ENCODE assay signal across 8 cellular contexts in genomic region chr19:18007939-18008673, GRCh38. TPM values are rescaled to one million over a fixed set of nuclear protein-coding genes. Genes with fewer than 3 reads are reported as not detected.
DNase-seq lines count a peak whose midpoint lies in the region; ATAC-seq, FAIRE-seq and TF ChIP-seq lines count a peak whose summit lies in the region.

Gene ARRDC2 (plus strand): TSS chr19:18008170. CDS start chr19:18008311, 141 bp downstream.

- no peak for TF ChIP-seq RAD21 in H1 (IDR thresholded peaks at IDR 0.05 in 1 of 2, conservative IDR thresholded peaks at IDR 0.05 in 1 of 2; ENCODE audit: low read depth in 2 of 2, low read length in 2 of 2)

- no peak within 1 kb of the TSS for H2BK12ac ChIP-seq in H1 (ENCODE audit: low read depth, low read length)

- no peak within 1 kb of the TSS for H3K14ac ChIP-seq in H1 (ENCODE audit: insufficient read length)

- no peak for TF ChIP-seq EP300 in H1 (IDR thresholded peaks at IDR 0.05; ENCODE audit: borderline replicate concordance in 1 of 2, low read depth in 2 of 2, low read length in 2 of 2)

- H3K36me3 ChIP-seq in DND-41 (ENCODE audit: insufficient read depth, low read length) (peaks cover 43% of the 10 kb centered on the region), H1 (ENCODE audit: control insufficient read depth in 2 of 4, insufficient read depth in 4 of 4, low read length in 3 of 4) (peaks cover 0 to 2% (median 0%) of the 10 kb centered on the region in 4 experiments; a peak in 1 of 8 replicates)

- peak within 1 kb of the TSS; percentile 34; the same call in 1 of the 2 replicates for H2BK20ac ChIP-seq in H1 (ENCODE audit: low read length)

- peak within 1 kb of the TSS; percentile 94 for H4K91ac ChIP-seq in H1 (replicated peaks; ENCODE audit: insufficient read length, low read length)

- peak in 1 of 2 experiments; percentile 63; a peak in 1 of 3 replicates for TF ChIP-seq POLR2A in H1 (IDR thresholded peaks at IDR 0.05; ENCODE audit: control extremely low read depth in 1 of 2, low read depth in 2 of 2, low read length in 2 of 2)

- H3K9me3 ChIP-seq in DND-41 (ENCODE audit: insufficient read depth, low read length, severe bottlenecking) (peaks cover 3% of the 10 kb centered on the region), H1 (ENCODE audit: insufficient read depth in 2 of 2, low read depth in 1 of 2, low read length in 1 of 2) (peaks cover 0 to 3% of the 10 kb centered on the region in 2 experiments; a peak in 1 of 4 replicates)

- H3K18ac ChIP-seq in H1 (ENCODE audit: extremely low read depth, low read length), result peak within 1 kb of the TSS; percentile 48; the same call in 1 of the 2 replicates

- H3K27me3 ChIP-seq in DND-41 (ENCODE audit: insufficient read depth, low read length, poor library complexity), result no peaks in the 10 kb centered on the region
- H3K27me3 ChIP-seq in H1 (replicated peaks in 1 of 4; ENCODE audit: control insufficient read depth in 3 of 4, extremely low read depth in 1 of 4, insufficient read depth in 3 of 4, low read length in 3 of 4), result no peaks in the 10 kb centered on the region

- TF ChIP-seq CTCF in DND-41 (IDR thresholded peaks at IDR 0.05; ENCODE audit: borderline replicate concordance, extremely low read depth, low read length, poor library complexity, severe bottlenecking) (no peak), H1 (IDR thresholded peaks at IDR 0.05; ENCODE audit: control extremely low read depth in 1 of 3, insufficient read depth in 1 of 3, low read depth in 1 of 3, low read length in 3 of 3) (no peak)

- H4K5ac ChIP-seq in H1 (ENCODE audit: insufficient read length, low read depth, low read length), result no peak within 1 kb of the TSS

- H3K4me2 ChIP-seq in DND-41 (ENCODE audit: insufficient read depth, low read length) (peak within 1 kb of the TSS; percentile 83), H1 (ENCODE audit: insufficient read depth in 1 of 2, low read depth in 2 of 2, low read length in 2 of 2) (peak within 1 kb of the TSS; percentile 57 to 100)

- peak within 1 kb of the TSS; percentile 78; the same call in 1 of the 2 replicates for H4K8ac ChIP-seq in H1 (ENCODE audit: extremely low read depth, insufficient read depth, low read length)

- peak within 1 kb of the TSS; percentile 65 for H3K9ac ChIP-seq in DND-41 (ENCODE audit: low read depth, low read length)
- peak within 1 kb of the TSS in 3 of 4 experiments; percentile 48 to 50 (median 50); a peak in 5 of 7 replicates for H3K9ac ChIP-seq in H1 (replicated peaks in 1 of 4; ENCODE audit: extremely low read depth in 1 of 4, low read depth in 3 of 4, low read length in 3 of 4)

- H3K4me3 Mint-ChIP-seq in activated CD8-positive, alpha-beta memory T cell treated with anti-CD3 and anti-CD28 coated beads, Interleukin-2, amount 10 ng/mL, durations not matched to agents 7 days and 5 days, result peak within 1 kb of the TSS; percentile 72
- peak within 1 kb of the TSS; percentile 88 for H3K4me3 Mint-ChIP-seq in memory B cell

- H3K56ac ChIP-seq in H1 (replicated peaks; ENCODE audit: insufficient read length, low read depth, low read length), result no peak within 1 kb of the TSS

- peaks cover 34% of the 10 kb centered on the region for H3K4me1 Mint-ChIP-seq in activated CD8-positive, alpha-beta memory T cell treated with anti-CD3 and anti-CD28 coated beads, Interleukin-2, amount 10 ng/mL, durations not matched to agents 7 days and 5 days
- peaks cover 17% of the 10 kb centered on the region for H3K4me1 Mint-ChIP-seq in memory B cell

- WGBS in H1 (ENCODE audit: extremely low coverage in 1 of 2, insufficient coverage in 1 of 2, insufficient read length in 1 of 2, insufficient replicate concordance in 2 of 2, low coverage in 1 of 2, low lambda C conversion rate in 2 of 2, missing lambda C conversion rate in 1 of 2), 2 experiments, result 22% methylated on average over 61 of the region's 91 CpGs; no CpG with 5 or more reads in 1 of the 2 experiments

- POLR2A ChIA-PET in H1 (lab: Charles Lee; ENCODE audit: partially characterized antibody), result interaction anchor here (0.7 to 2.0 kb wide), 13 partner anchors 11 to 156 kb away, joined by 3 to 5 read pairs (median 3); partner anchors contain the start of gene RPL18A

- CTCF ChIA-PET in activated CD8-positive, alpha-beta memory T cell treated with anti-CD3 and anti-CD28 coated beads, Interleukin-2, amount 10 ng/mL, durations not matched to agents 7 days and 5 days (lab: Charles Lee), result interaction anchor here (0.6 to 5.2 kb wide), 13 partner anchors 12 to 160 kb away, joined by 3 to 118 read pairs (median 5); partner anchors contain the start of genes IL12RB1 and MAST3
- CTCF ChIA-PET in H1 (lab: Charles Lee; ENCODE audit: partially characterized antibody), result interaction anchor here (0.5 to 3.3 kb wide), 18 partner anchors 10 to 193 kb away, joined by 3 to 34 read pairs (median 3); no protein-coding TSS in a partner anchor

- H3K79me2 ChIP-seq in DND-41 (ENCODE audit: insufficient read depth, low read length), result peaks cover 14% of the 10 kb centered on the region
- H3K79me2 ChIP-seq in H1 (ENCODE audit: control insufficient read depth in 1 of 2, insufficient read depth in 2 of 2, low read length in 2 of 2), result no peaks in the 10 kb centered on the region

- peaks cover 20% of the 10 kb centered on the region for H3K36me3 Mint-ChIP-seq in activated CD8-positive, alpha-beta memory T cell treated with anti-CD3 and anti-CD28 coated beads, Interleukin-2, amount 10 ng/mL, durations not matched to agents 7 days and 5 days
- H3K36me3 Mint-ChIP-seq in memory B cell, result peaks cover 13% of the 10 kb centered on the region

- H3K9me3 Mint-ChIP-seq in activated CD8-positive, alpha-beta memory T cell treated with anti-CD3 and anti-CD28 coated beads, Interleukin-2, amount 10 ng/mL, durations not matched to agents 7 days and 5 days (ENCODE audit: low read depth), result no peaks in the 10 kb centered on the region
- no peaks in the 10 kb centered on the region for H3K9me3 Mint-ChIP-seq in memory B cell

- H2AFZ ChIP-seq in DND-41 (ENCODE audit: low read depth, low read length) (peak within 1 kb of the TSS; percentile 78), H1 (ENCODE audit: low read length) (peak within 1 kb of the TSS; percentile 51; the same call in 1 of the 2 replicates)

- H3K4ac ChIP-seq in H1 (replicated peaks; ENCODE audit: insufficient read length, low read depth, low read length), result no peak within 1 kb of the TSS

- FAIRE-seq in H1 (lab: Jason Lieb, UNC), result no peak

- no peak within 1 kb of the TSS for H3K23ac ChIP-seq in H1 (ENCODE audit: insufficient read length)

- H2AK5ac ChIP-seq in H1 (ENCODE audit: low read depth, low read length), result no peak within 1 kb of the TSS; the same call in 1 of the 2 replicates

- peaks cover 12% of the 10 kb centered on the region for H3K23me2 ChIP-seq in H1 (ENCODE audit: low read depth, low read length)

- no peaks in the 10 kb centered on the region for H4K20me1 ChIP-seq in DND-41 (ENCODE audit: insufficient read depth, low read length)
- no peaks in the 10 kb centered on the region for H4K20me1 ChIP-seq in H1 (replicated peaks in 1 of 2; ENCODE audit: control insufficient read depth in 1 of 2, insufficient read depth in 2 of 2, low read length in 2 of 2)

- no peak within 1 kb of the TSS; the same call in 1 of the 2 replicates for H2BK5ac ChIP-seq in H1 (ENCODE audit: low read depth, low read length)

- no peaks in the 10 kb centered on the region for H3K27me3 Mint-ChIP-seq in activated CD8-positive, alpha-beta memory T cell treated with anti-CD3 and anti-CD28 coated beads, Interleukin-2, amount 10 ng/mL, durations not matched to agents 7 days and 5 days
- H3K27me3 Mint-ChIP-seq in memory B cell, result no peaks in the 10 kb centered on the region

- ATAC-seq in DND-41 (ENCODE audit: insufficient read depth, low read depth), result peak; percentile 84
- ATAC-seq in HG02938 (IDR thresholded peaks at IDR 0.05; ENCODE audit: unreplicated experiment), result peak; percentile 46
- peak; percentile 88 for ATAC-seq in activated CD8-positive, alpha-beta memory T cell treated with anti-CD3 and anti-CD28 coated beads, Interleukin-2, amount 10 ng/mL, durations not matched to agents 7 days and 5 days
- peak; percentile 82 for ATAC-seq in memory B cell (ENCODE audit: low read depth)
- no peak for ATAC-seq in HG03039 (IDR thresholded peaks at IDR 0.05; ENCODE audit: unreplicated experiment)

- H3K4me3 ChIP-seq in DND-41 (ENCODE audit: low read depth in 1 of 2, low read length in 2 of 2) (peak within 1 kb of the TSS; percentile 1 to 59; a peak in 3 of 4 replicates), H1 (ENCODE audit: extremely low read depth in 1 of 4, insufficient read depth in 2 of 4, low read depth in 3 of 4, low read length in 4 of 4) (peak within 1 kb of the TSS; percentile 19 to 75 (median 62))

- H2BK120ac ChIP-seq in H1 (replicated peaks; ENCODE audit: low read depth, low read length), result no peak within 1 kb of the TSS

- peak within 1 kb of the TSS; percentile 83 for H3K27ac Mint-ChIP-seq in activated CD8-positive, alpha-beta memory T cell treated with anti-CD3 and anti-CD28 coated beads, Interleukin-2, amount 10 ng/mL, durations not matched to agents 7 days and 5 days
- peak within 1 kb of the TSS; percentile 90 for H3K27ac Mint-ChIP-seq in memory B cell

- no peak within 1 kb of the TSS for H2BK15ac ChIP-seq in H1 (ENCODE audit: low read length)

- peak; percentile 90 for DNase-seq in DND-41
- DNase-seq in NCI-H526 treated with DMSO at 0.1 percent for 48 hours (lab: John Stamatoyannopoulos, UW), result peak; percentile 48
- peak; percentile 90 for DNase-seq in activated CD8-positive, alpha-beta memory T cell treated with anti-CD3 and anti-CD28 coated beads, Interleukin-2, amount 10 ng/mL, durations not matched to agents 7 days and 5 days
- DNase-seq in H1 (ENCODE audit: low read depth in 1 of 2, low spot score in 2 of 2), result peak; percentile 71 to 86
- DNase-seq in memory B cell (ENCODE audit: low spot score in 2 of 2), result peak; percentile 82 to 83
- peak; percentile 67 to 83 (median 79) for DNase-seq in stimulated activated CD4-positive, alpha-beta T cell treated with anti-CD3 and anti-CD28 coated beads, TNF-alpha, amount 100 ng/mL, for 4 hours (ENCODE audit: low read depth in 3 of 3)

- H3K4me1 ChIP-seq in DND-41 (ENCODE audit: insufficient read depth, low read length) (peaks cover 34% of the 10 kb centered on the region), H1 (replicated peaks in 1 of 4; ENCODE audit: control insufficient read depth in 3 of 4, insufficient read depth in 4 of 4, low read length in 3 of 4) (peaks cover 0 to 11% (median 4%) of the 10 kb centered on the region in 4 experiments; a peak in 5 of 7 replicates)

- H3K27ac ChIP-seq in DND-41 (ENCODE audit: low read length) (peak within 1 kb of the TSS; percentile 84), H1 (ENCODE audit: low read depth, low read length) (no peak within 1 kb of the TSS)

- H3K79me1 ChIP-seq in H1 (ENCODE audit: low read depth, low read length), result no peaks in the 10 kb centered on the region

RNA-seq across cellular contexts. Expression of gene ARRDC2, which starts in this region (rescaled TPM):
- 10 to 100 TPM; 35.3 to 45.2 TPM for total RNA-seq in activated CD8-positive, alpha-beta memory T cell treated with anti-CD3 and anti-CD28 coated beads, Interleukin-2, amount 10 ng/mL, durations not matched to agents 7 days and 5 days
- 6.2 and 6.9 TPM in 2 replicates for total RNA-seq in H1 (2021; fragmentation: NEBNext Ultra II Directional; extraction: Animal tissue kit (Norgen Biotek cat#: 25700))
- 5.4 and 5.8 TPM in 2 replicates for polyA plus RNA-seq in H1 (2011; rRNA removed)
- polyA plus RNA-seq in H1 (2011; cell fraction: cytosol; rRNA removed), result 6.6 TPM
- polyA plus RNA-seq in H1 (2011; cell fraction: nucleus; rRNA removed), result 9.2 TPM
- polyA plus RNA-seq in H1 (2012, experiment 1 of 2), result 5.2 to 7.8 TPM (median 5.9 TPM) in 4 replicates
- polyA plus RNA-seq in H1 (2012, experiment 2 of 2), result 4.6 TPM
- 3.4 TPM for polyA plus RNA-seq in H1 (2013, experiment 1 of 2)
- polyA plus RNA-seq in H1 (2013, experiment 2 of 2), result 3.6 TPM
- polyA minus RNA-seq in H1 (2011; rRNA and poly(A)+ RNA removed), result 2.7 and 6.1 TPM in 2 replicates
- polyA minus RNA-seq in H1 (2011; cell fraction: cytosol; rRNA and poly(A)+ RNA removed), result 7.0 TPM
- polyA minus RNA-seq in H1 (2011; cell fraction: nucleus; rRNA and poly(A)+ RNA removed), result 10.7 TPM
